Comparison of ENCODE assay signal across 26 cellular contexts in genomic region chr16:10388987-10389386, GRCh38. TPM values are rescaled to one million over a fixed set of nuclear protein-coding genes. Genes with fewer than 3 reads are reported as not detected.
DNase-seq lines count a peak whose midpoint lies in the region; ATAC-seq and TF ChIP-seq lines count a peak whose summit lies in the region.
"Had no signal": no experiment of that assay in that cellular context is flagged by ENCODE, and none has a peak within 500 bp of the region (broad histone marks: within the 10 kb centered on the region; RNA-seq: fewer than 3 reads in every experiment).

No MANE protein-coding gene starts in this region.

- H3F3A ChIP-seq in Loucy (ENCODE audit: low read depth), result no peaks in the 10 kb centered on the region

- H3K18ac ChIP-seq in mesendoderm (ENCODE audit: low read length), result no peak overlapping the region

- H3K4me3 ChIP-seq in Loucy (ENCODE audit: low read length, poor library complexity, severe bottlenecking) (peak overlapping the region; percentile 40), osteoblast (ENCODE audit: insufficient read depth, low read length) (no peak overlapping the region), mesendoderm (ENCODE audit: low read length) (no peak overlapping the region), upper lobe of right lung (no peak overlapping the region)
- H3K4me3 ChIP-seq: cardiac muscle cell, lung, sigmoid colon had no signal

- H4K5ac ChIP-seq in mesendoderm (ENCODE audit: low read length), result no peak overlapping the region

- H3K23ac ChIP-seq in mesendoderm (ENCODE audit: low read length), result no peak overlapping the region

- H3K79me1 ChIP-seq in mesendoderm (ENCODE audit: low read length), result peaks cover 7% of the 10 kb centered on the region

- ATAC-seq in activated naive CD4-positive, alpha-beta T cell treated with anti-CD3 and anti-CD28 coated beads, Interleukin-2, amount 50 U/mL, for 72 hours, result no peak
- ATAC-seq in activated naive CD8-positive, alpha-beta T cell treated with anti-CD3 and anti-CD28 coated beads, Interleukin-2, amount 10 ng/mL, durations not matched to agents 7 days and 5 days (ENCODE audit: low read depth), result no peak
- no peak for ATAC-seq in upper lobe of right lung

- peaks cover 24% of the 10 kb centered on the region for H3K36me3 Mint-ChIP-seq in activated naive CD4-positive, alpha-beta T cell treated with anti-CD3 and anti-CD28 coated beads, Interleukin-2, amount 50 U/mL, for 24 hours
- peaks cover 38 to 59% of the 10 kb centered on the region in 2 donors for H3K36me3 Mint-ChIP-seq in activated naive CD4-positive, alpha-beta T cell treated with anti-CD3 and anti-CD28 coated beads, Interleukin-2, amount 50 U/mL, for 72 hours
- H3K36me3 Mint-ChIP-seq in activated naive CD8-positive, alpha-beta T cell treated with anti-CD3 and anti-CD28 coated beads, Interleukin-2, amount 10 ng/mL, durations not matched to agents 7 days and 5 days, result peaks cover 44% of the 10 kb centered on the region

- peaks cover 29% of the 10 kb centered on the region for H3K79me2 ChIP-seq in Loucy (ENCODE audit: insufficient read depth, low read length)
- peaks cover 12% of the 10 kb centered on the region for H3K79me2 ChIP-seq in osteoblast (ENCODE audit: insufficient read depth, low read length)
- peaks cover 5% of the 10 kb centered on the region for H3K79me2 ChIP-seq in mesendoderm (ENCODE audit: control insufficient read depth, insufficient read depth, low read length)

- H3K27ac Mint-ChIP-seq in activated naive CD4-positive, alpha-beta T cell treated with anti-CD3 and anti-CD28 coated beads, Interleukin-2, amount 50 U/mL, for 24 hours, result peak overlapping the region; percentile 66
- peak overlapping the region in 1 of 2 donors; percentile 49 for H3K27ac Mint-ChIP-seq in activated naive CD4-positive, alpha-beta T cell treated with anti-CD3 and anti-CD28 coated beads, Interleukin-2, amount 50 U/mL, for 72 hours
- H3K27ac Mint-ChIP-seq in activated naive CD8-positive, alpha-beta T cell treated with anti-CD3 and anti-CD28 coated beads, Interleukin-2, amount 10 ng/mL, durations not matched to agents 7 days and 5 days, result no peak overlapping the region
- H3K27ac Mint-ChIP-seq: endodermal cell had no signal

- H4K8ac ChIP-seq in mesendoderm (ENCODE audit: low read depth, low read length), result no peak overlapping the region

- no peak for TF ChIP-seq CTCF in Loucy (conservative IDR thresholded peaks at IDR 0.05; ENCODE audit: low read length)
- no peak for TF ChIP-seq CTCF in osteoblast (IDR thresholded peaks at IDR 0.05; ENCODE audit: extremely low read depth, low read depth, low read length)
- no peak for TF ChIP-seq CTCF in upper lobe of right lung (IDR thresholded peaks at IDR 0.05)

- no peaks in the 10 kb centered on the region for H3K9me2 ChIP-seq in Loucy (replicated peaks; ENCODE audit: low read depth, low read length)
- H3K9me2 ChIP-seq: SK-N-SH had no signal

- no peak overlapping the region for H3K27ac ChIP-seq in osteoblast (ENCODE audit: low read depth, low read length)
- no peak overlapping the region for H3K27ac ChIP-seq in mesendoderm (ENCODE audit: low read depth, low read length)
- H3K27ac ChIP-seq in upper lobe of right lung, result no peak overlapping the region
- H3K27ac ChIP-seq: C4-2B, cardiac muscle cell, HL-60, sigmoid colon had no signal

- H3K4me3 Mint-ChIP-seq in activated naive CD4-positive, alpha-beta T cell treated with anti-CD3 and anti-CD28 coated beads, Interleukin-2, amount 50 U/mL, for 24 hours, result peak overlapping the region; percentile 70
- peak overlapping the region; percentile 12 for H3K4me3 Mint-ChIP-seq in activated naive CD8-positive, alpha-beta T cell treated with anti-CD3 and anti-CD28 coated beads, Interleukin-2, amount 10 ng/mL, durations not matched to agents 7 days and 5 days
- H3K4me3 Mint-ChIP-seq: endodermal cell had no signal

- no peak for DNase-seq in activated naive CD4-positive, alpha-beta T cell treated with anti-CD3 and anti-CD28 coated beads, Interleukin-2, amount 50 U/mL, for 72 hours (ENCODE audit: low spot score in 2 of 2)
- no peak for DNase-seq in activated naive CD8-positive, alpha-beta T cell treated with anti-CD3 and anti-CD28 coated beads, Interleukin-2, amount 10 ng/mL, durations not matched to agents 7 days and 5 days
- DNase-seq in osteoblast (ENCODE audit: insufficient read length, low spot score, missing footprints) (peak; percentile 34), mesendoderm (no peak), SK-N-DZ (ENCODE audit: low spot score) (no peak), upper lobe of right lung (no peak)
- DNase-seq: activated effector memory CD4-positive, alpha-beta T cell treated with anti-CD3 and anti-CD28 coated beads, Interleukin-2, amount 50 U/mL, for 16 hours; cortex of kidney; endodermal cell; kidney; NCI-H1417 treated with DMSO at 0.1 percent for 48 hours; NCI-H2107; NCI-H510A treated with DMSO at 0.1 percent for 48 hours; posterior cingulate gyrus; sigmoid colon; SK-N-SH; stimulated activated CD4-positive, alpha-beta T cell treated with anti-CD3 and anti-CD28 coated beads, Interleukin-15, amount 100 ng/mL, for 24 hours; stimulated activated CD8-positive, alpha-beta memory T cell treated with anti-CD3 and anti-CD28 coated beads, Interleukin-4, amount 100 ng/mL, for 48 hours; substantia nigra had no signal

- POLR2A ChIA-PET in activated naive CD8-positive, alpha-beta T cell treated with anti-CD3 and anti-CD28 coated beads, Interleukin-2, amount 10 ng/mL, durations not matched to agents 7 days and 5 days (lab: Charles Lee), result interaction anchor here (0.5 kb wide), 1 partner anchor 27 kb away, joined by 3 read pairs; no protein-coding TSS in a partner anchor

- H3K4me2 ChIP-seq in Loucy (ENCODE audit: low read depth, low read length, poor library complexity, severe bottlenecking) (peak overlapping the region; percentile 87), osteoblast (ENCODE audit: insufficient read depth, low read length) (no peak overlapping the region), mesendoderm (ENCODE audit: low read length) (no peak overlapping the region)
- H3K4me2 ChIP-seq: SK-N-SH had no signal

- H3K9me3 ChIP-seq in Loucy (ENCODE audit: insufficient read depth, low read depth, low read length) (no peaks in the 10 kb centered on the region), osteoblast (ENCODE audit: low read depth, low read length) (no peaks in the 10 kb centered on the region), upper lobe of right lung (no peaks in the 10 kb centered on the region)
- H3K9me3 ChIP-seq: sigmoid colon, SK-N-SH had no signal

- H4K20me1 ChIP-seq in Loucy (ENCODE audit: insufficient read depth, low read length, poor library complexity, severe bottlenecking), result peaks cover 23% of the 10 kb centered on the region
- peaks cover 2% of the 10 kb centered on the region for H4K20me1 ChIP-seq in osteoblast (ENCODE audit: insufficient read depth, low read length)

- H2AFZ ChIP-seq in Loucy (ENCODE audit: low read length) (no peak overlapping the region), osteoblast (ENCODE audit: low read length) (no peak overlapping the region)

- WGBS in mesendoderm (ENCODE audit: extremely low coverage, insufficient coverage, low lambda C conversion rate), result no CpG with 5 or more reads among the region's 5 CpGs

- intact Hi-C loops in upper lobe of right lung (cut with DNase I), result no loop called here

- H3K27me3 ChIP-seq in Loucy (ENCODE audit: insufficient read depth, low read length, poor library complexity, severe bottlenecking), result no peaks in the 10 kb centered on the region
- no peaks in the 10 kb centered on the region for H3K27me3 ChIP-seq in osteoblast (ENCODE audit: insufficient read depth, low read length)
- H3K27me3 ChIP-seq in mesendoderm (ENCODE audit: insufficient read depth, low read length, poor library complexity), result no peaks in the 10 kb centered on the region
- no peaks in the 10 kb centered on the region for H3K27me3 ChIP-seq in upper lobe of right lung
- H3K27me3 ChIP-seq: cardiac muscle cell, sigmoid colon had no signal

- H2BK5ac ChIP-seq in mesendoderm (ENCODE audit: low read length), result no peak overlapping the region

- no peak overlapping the region for H2BK15ac ChIP-seq in mesendoderm (replicated peaks; ENCODE audit: low read depth)

- no peaks in the 10 kb centered on the region for H3K9me3 Mint-ChIP-seq in activated naive CD4-positive, alpha-beta T cell treated with anti-CD3 and anti-CD28 coated beads, Interleukin-2, amount 50 U/mL, for 24 hours
- H3K9me3 Mint-ChIP-seq in activated naive CD4-positive, alpha-beta T cell treated with anti-CD3 and anti-CD28 coated beads, Interleukin-2, amount 50 U/mL, for 72 hours, result peaks cover 4 to 5% of the 10 kb centered on the region in 2 donors
- H3K9me3 Mint-ChIP-seq in activated naive CD8-positive, alpha-beta T cell treated with anti-CD3 and anti-CD28 coated beads, Interleukin-2, amount 10 ng/mL, durations not matched to agents 7 days and 5 days, result peaks cover 5% of the 10 kb centered on the region

- no peak overlapping the region for H3K4ac ChIP-seq in mesendoderm (ENCODE audit: low read depth, low read length)

- H3K56ac ChIP-seq in mesendoderm (ENCODE audit: low read length), result no peak overlapping the region

- H3K27me3 Mint-ChIP-seq in activated naive CD4-positive, alpha-beta T cell treated with anti-CD3 and anti-CD28 coated beads, Interleukin-2, amount 50 U/mL, for 24 hours, result no peaks in the 10 kb centered on the region
- H3K27me3 Mint-ChIP-seq in activated naive CD8-positive, alpha-beta T cell treated with anti-CD3 and anti-CD28 coated beads, Interleukin-2, amount 10 ng/mL, durations not matched to agents 7 days and 5 days, result no peaks in the 10 kb centered on the region

- peaks cover 50% of the 10 kb centered on the region for H3K4me1 Mint-ChIP-seq in activated naive CD4-positive, alpha-beta T cell treated with anti-CD3 and anti-CD28 coated beads, Interleukin-2, amount 50 U/mL, for 24 hours
- peaks cover 26% of the 10 kb centered on the region for H3K4me1 Mint-ChIP-seq in activated naive CD8-positive, alpha-beta T cell treated with anti-CD3 and anti-CD28 coated beads, Interleukin-2, amount 10 ng/mL, durations not matched to agents 7 days and 5 days

- H2AK5ac ChIP-seq in mesendoderm (ENCODE audit: low read length), result no peak overlapping the region

- H3K9ac ChIP-seq in Loucy (ENCODE audit: low read depth, low read length, poor library complexity, severe bottlenecking) (no peak overlapping the region), mesendoderm (ENCODE audit: low read length) (no peak overlapping the region)
- H3K9ac ChIP-seq: SK-N-SH had no signal

- no peak overlapping the region for H2BK120ac ChIP-seq in mesendoderm (ENCODE audit: low read depth, low read length)

- H3K36me3 ChIP-seq in Loucy (ENCODE audit: insufficient read depth, low read length) (no peaks in the 10 kb centered on the region), osteoblast (ENCODE audit: insufficient read depth, low read length) (peaks cover 3% of the 10 kb centered on the region), mesendoderm (ENCODE audit: control insufficient read depth, insufficient read depth, low read length) (no peaks in the 10 kb centered on the region), upper lobe of right lung (no peaks in the 10 kb centered on the region)
- H3K36me3 ChIP-seq: cardiac muscle cell, sigmoid colon had no signal

- H3K4me1 ChIP-seq in Loucy (ENCODE audit: insufficient read depth, low read length, poor library complexity, severe bottlenecking), result peaks cover 23% of the 10 kb centered on the region
- peaks cover 7% of the 10 kb centered on the region for H3K4me1 ChIP-seq in osteoblast (ENCODE audit: insufficient read depth, low read length)
- no peaks in the 10 kb centered on the region for H3K4me1 ChIP-seq in mesendoderm (ENCODE audit: control insufficient read depth, low read depth, low read length)
- H3K4me1 ChIP-seq in upper lobe of right lung, result no peaks in the 10 kb centered on the region

RNA-seq across cellular contexts. Expression of gene ATF7IP2, which starts 3.1 kb away (rescaled TPM):
- total RNA-seq in activated naive CD4-positive, alpha-beta T cell treated with anti-CD3 and anti-CD28 coated beads, Interleukin-2, amount 50 U/mL, for 72 hours, result 10 to 100 TPM; 28.9 to 30.5 TPM
- 10 to 100 TPM; 32.9 to 34.0 TPM for total RNA-seq in activated naive CD8-positive, alpha-beta T cell treated with anti-CD3 and anti-CD28 coated beads, Interleukin-2, amount 10 ng/mL, durations not matched to agents 7 days and 5 days
- total RNA-seq in osteoblast (8.0 and 11.2 TPM in 2 replicates), upper lobe of right lung (12.3 TPM)
- 35.4 TPM for polyA plus RNA-seq in mesendoderm (2013, experiment 1 of 2)
- 33.9 TPM for polyA plus RNA-seq in mesendoderm (2013, experiment 2 of 2)
- 0.16 and 0.31 TPM in 2 replicates for polyA plus RNA-seq in SK-N-DZ (2014; cell fraction: cytosol; rRNA removed)
- 0.28 TPM in 1 of 2 replicates, not detected in the other for polyA plus RNA-seq in SK-N-DZ (2014; cell fraction: nucleus; rRNA removed)
- total RNA-seq: M059J had no signal
